8 cellular contexts compared by ENCODE assay signal in the genomic region with DNA sequence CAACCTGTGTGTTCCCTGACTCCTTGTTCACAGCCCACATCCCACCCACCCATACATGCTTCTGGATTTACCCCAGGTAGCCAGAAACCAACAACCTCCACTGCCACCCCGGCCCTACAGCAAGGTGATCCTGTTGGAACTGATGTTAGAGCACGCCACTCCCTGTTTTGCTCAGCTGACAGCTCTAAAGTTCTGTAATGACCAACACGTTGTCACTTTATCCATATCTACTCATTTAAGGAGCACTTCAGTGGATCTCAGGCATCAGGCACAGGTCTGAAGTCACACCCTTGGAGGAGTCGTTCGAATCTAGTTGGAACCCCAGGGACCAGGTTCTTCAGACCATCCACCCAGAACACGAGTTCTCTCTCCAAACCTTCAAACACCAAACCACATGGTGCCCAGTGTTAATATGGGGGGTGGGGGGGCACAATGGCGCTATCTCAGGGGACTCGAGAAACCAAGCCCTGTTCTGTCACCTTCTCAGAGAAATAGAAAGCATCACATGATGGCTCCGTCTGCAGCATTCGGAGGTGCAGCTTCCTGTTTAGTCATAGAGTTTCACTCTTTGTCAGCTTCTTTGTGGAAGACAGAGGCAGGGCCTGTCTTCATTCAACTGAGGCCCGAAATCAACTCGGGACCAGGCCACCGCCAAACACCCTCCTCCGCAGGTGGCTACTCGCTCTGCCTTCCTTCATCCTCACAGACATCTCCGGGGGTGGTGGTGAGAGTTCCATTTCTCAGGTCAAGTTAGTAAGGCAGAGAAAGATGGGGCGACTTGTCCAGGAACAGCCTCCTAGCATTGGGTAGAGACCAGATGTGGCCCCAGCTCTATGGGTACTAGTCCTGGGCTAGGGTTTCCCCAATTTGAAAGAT.
DNase-seq lines count a peak whose midpoint lies in the region; ATAC-seq and TF ChIP-seq lines count a peak whose summit lies in the region.

No MANE protein-coding gene starts in this region.

- no peak for TF ChIP-seq POLR2A in esophagus muscularis mucosa (IDR thresholded peaks at IDR 0.05; ENCODE audit: low read depth)

- no peaks in the 10 kb centered on the region for H3K27me3 ChIP-seq in esophagus muscularis mucosa

- no peak overlapping the region for H3K4me3 ChIP-seq in esophagus muscularis mucosa

- ATAC-seq in GM18508 (IDR thresholded peaks at IDR 0.05; ENCODE audit: insufficient read depth, unreplicated experiment) = peak; percentile 47
- peak; percentile 74 for ATAC-seq in HG02798 (IDR thresholded peaks at IDR 0.05; ENCODE audit: poor library complexity, unreplicated experiment)

- H3K4me1 ChIP-seq in esophagus muscularis mucosa = peaks cover 0 to 15% (median 2%) of the 10 kb centered on the region in 4 donors

- intact Hi-C loops in esophagus muscularis mucosa (cut with DNase I) = no loop called here

- no peak overlapping the region for H3K27ac ChIP-seq in esophagus muscularis mucosa (replicated peaks in 1 of 4)

- H3K36me3 ChIP-seq in esophagus muscularis mucosa = peaks cover 0 to 16% (median 4%) of the 10 kb centered on the region in 4 donors

- no peak for TF ChIP-seq CTCF in esophagus muscularis mucosa (IDR thresholded peaks at IDR 0.05)

- WGBS in esophagus muscularis mucosa = 90% methylated on average over 15 of the region's 17 CpGs

- H3K9me3 ChIP-seq in esophagus muscularis mucosa = no peaks in the 10 kb centered on the region

- TF ChIP-seq EP300 in esophagus muscularis mucosa (IDR thresholded peaks at IDR 0.05) = no peak

- peak; percentile 63 for DNase-seq in T follicular helper cell (ENCODE audit: low read depth)
- peak; percentile 80 for DNase-seq in central memory CD4-positive, alpha-beta T cell
- DNase-seq in stimulated activated CD8-positive, alpha-beta memory T cell treated with anti-CD3 and anti-CD28 coated beads, Interleukin-15, amount 100 ng/mL, for 48 hours (ENCODE audit: low read depth in 2 of 2) = peak; percentile 64 to 73
- DNase-seq in NCI-H345 (lab: John Stamatoyannopoulos, UW) = no peak
- DNase-seq in esophagus muscularis mucosa (ENCODE audit: extremely low spot score) = no peak
- no peak for DNase-seq in D341Med (ENCODE audit: low spot score)

Comparison
In these comparisons a context has a peak if more than half of its experiments do, and no peak if none do; other contexts are left out.
1. DNase-seq: peak in T follicular helper cell (single experiment), central memory CD4-positive, alpha-beta T cell (single experiment) and stimulated activated CD8-positive, alpha-beta memory T cell treated with anti-CD3 and anti-CD28 coated beads, Interleukin-15, amount 100 ng/mL, for 48 hours (2 of 2); none in NCI-H345 (single experiment), esophagus muscularis mucosa (single experiment) and D341Med (single experiment).